5 cellular contexts compared by ENCODE assay signal in the genomic region with DNA sequence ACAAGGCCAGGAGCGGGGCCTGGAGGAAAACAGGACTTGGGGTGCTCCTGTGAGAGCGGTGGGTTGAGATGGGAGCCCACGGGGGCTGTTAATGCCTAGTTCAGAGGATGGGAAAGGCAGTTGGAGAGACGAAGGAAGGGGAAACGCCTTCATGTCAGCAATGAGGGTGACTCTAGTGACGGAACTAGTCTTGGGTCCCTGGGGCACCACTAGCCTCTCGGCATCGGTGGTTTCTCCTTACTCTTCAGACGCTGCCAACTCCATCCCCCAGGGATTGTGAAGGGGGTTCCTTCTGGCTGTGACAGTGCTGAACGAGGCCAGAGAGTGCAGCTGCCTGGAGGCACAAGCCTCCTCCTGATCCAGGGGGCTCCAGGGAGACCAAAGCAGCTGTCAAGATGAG. TPM values are rescaled to one million over a fixed set of nuclear protein-coding genes. Genes with fewer than 3 reads are reported as not detected.
DNase-seq lines count a peak whose midpoint lies in the region; ATAC-seq and TF ChIP-seq lines count a peak whose summit lies in the region.

No MANE protein-coding gene starts in this region.

- intact Hi-C loops in esophagus muscularis mucosa (cut with DNase I) = loop anchor here (5.0 kb wide), 2 partner anchors 51 to 81 kb away; no protein-coding TSS in a partner anchor

- ATAC-seq in stimulated activated memory B cell treated with anti-CD40 and anti-IgM and Interleukin-4, amounts not matched to agents 10 μg/mL and 1 μg/mL and 100 μg/mL, for 72 hours = peak; percentile 58
- no peak for ATAC-seq in GM18909 (IDR thresholded peaks at IDR 0.05; ENCODE audit: poor library complexity, unreplicated experiment)

- H3K36me3 ChIP-seq in esophagus muscularis mucosa = peaks cover 0 to 29% (median 21%) of the 10 kb centered on the region in 4 donors

- no peaks in the 10 kb centered on the region for H3K27me3 ChIP-seq in esophagus muscularis mucosa

- TF ChIP-seq EP300 in esophagus muscularis mucosa (IDR thresholded peaks at IDR 0.05) = no peak

- DNase-seq in NCI-H2171 treated with DMSO at 0.1 percent for 48 hours (lab: John Stamatoyannopoulos, UW) (peak; percentile 86), esophagus muscularis mucosa (ENCODE audit: extremely low spot score) (no peak)
- no peak for DNase-seq in stimulated activated naive CD4-positive, alpha-beta T cell treated with Interleukin-2 at 50 U/mL for 16 hours (lab: John Stamatoyannopoulos, UW)

- H3K4me1 Mint-ChIP-seq in stimulated activated memory B cell treated with anti-CD40 and anti-IgM and Interleukin-4, amounts not matched to agents 10 μg/mL and 1 μg/mL and 100 μg/mL, for 72 hours = peaks cover 39% of the 10 kb centered on the region

- H3K4me1 ChIP-seq in esophagus muscularis mucosa = peaks cover 22 to 34% (median 32%) of the 10 kb centered on the region in 4 donors

- H3K4me3 ChIP-seq in esophagus muscularis mucosa = peak overlapping the region; percentile 80 to 96 (median 84)

- no peak for TF ChIP-seq POLR2A in esophagus muscularis mucosa (IDR thresholded peaks at IDR 0.05; ENCODE audit: low read depth)

- no peaks in the 10 kb centered on the region for H3K9me3 Mint-ChIP-seq in stimulated activated memory B cell treated with anti-CD40 and anti-IgM and Interleukin-4, amounts not matched to agents 10 μg/mL and 1 μg/mL and 100 μg/mL, for 72 hours

- peak overlapping the region; percentile 94 for H3K27ac Mint-ChIP-seq in stimulated activated memory B cell treated with anti-CD40 and anti-IgM and Interleukin-4, amounts not matched to agents 10 μg/mL and 1 μg/mL and 100 μg/mL, for 72 hours

- H3K4me3 Mint-ChIP-seq in stimulated activated memory B cell treated with anti-CD40 and anti-IgM and Interleukin-4, amounts not matched to agents 10 μg/mL and 1 μg/mL and 100 μg/mL, for 72 hours = peak overlapping the region; percentile 94

- H3K9me3 ChIP-seq in esophagus muscularis mucosa = no peaks in the 10 kb centered on the region

- H3K27ac ChIP-seq in esophagus muscularis mucosa (replicated peaks in 1 of 4) = peak overlapping the region; percentile 90 to 98 (median 92)

- 4% methylated on average over 10 of the region's 10 CpGs for WGBS in esophagus muscularis mucosa

- no peaks in the 10 kb centered on the region for H3K27me3 Mint-ChIP-seq in stimulated activated memory B cell treated with anti-CD40 and anti-IgM and Interleukin-4, amounts not matched to agents 10 μg/mL and 1 μg/mL and 100 μg/mL, for 72 hours

- no peak for TF ChIP-seq CTCF in esophagus muscularis mucosa (IDR thresholded peaks at IDR 0.05)

- peaks cover 11% of the 10 kb centered on the region for H3K36me3 Mint-ChIP-seq in stimulated activated memory B cell treated with anti-CD40 and anti-IgM and Interleukin-4, amounts not matched to agents 10 μg/mL and 1 μg/mL and 100 μg/mL, for 72 hours

RNA-seq across cellular contexts. Expression of gene CAMTA2, which starts 0.7 kb away (rescaled TPM):
- total RNA-seq in esophagus muscularis mucosa = 10 to 100 TPM; 24.0 to 48.2 (median 28.4) TPM

RNA-seq across cellular contexts. Expression of gene INCA1, which starts 9.2 kb away (rescaled TPM):
- total RNA-seq in esophagus muscularis mucosa = 1 to 10 TPM; 1.3 to 4.6 (median 3.0) TPM

RNA-seq across cellular contexts. Expression of gene KIF1C, which starts 9.6 kb away (rescaled TPM):
- 100 to 1,000 TPM; 157 to 251 (median 187) TPM for total RNA-seq in esophagus muscularis mucosa

RNA-seq across cellular contexts. Expression of gene SPAG7, which starts 20.6 kb away (rescaled TPM):
- total RNA-seq in esophagus muscularis mucosa = 10 to 100 TPM; 45.5 to 74.7 (median 63.6) TPM

RNA-seq across cellular contexts. Expression of gene ENO3, which starts 37.2 kb away (rescaled TPM):
- total RNA-seq in esophagus muscularis mucosa = 1 to 10 TPM; 1.2 to 7.2 (median 2.1) TPM
